Comparison of ENCODE assay signal across 1 cellular context in genomic region chr17:64099543-64099942, GRCh38.
TF ChIP-seq lines count a peak whose summit lies in the region.

No MANE protein-coding gene starts in this region.

TF ChIP-seq in HepG2, 621 proteins besides CTCF, POLR2A, EP300 and RAD21:
- TF ChIP-seq ZNF597 (CRISPR knock-in tag; IDR thresholded peaks at IDR 0.05) (no peak), ZNF772 (CRISPR knock-in tag; IDR thresholded peaks at IDR 0.05) (0 out of 2 replicates have a peak, but pooled peaks have one; percentile 24)
